In genomic region chrX:31522760-31523159, GRCh38 we compare ENCODE assay signal across 5 cellular contexts.
"Had no signal": no experiment of that assay in that cellular context is flagged by ENCODE, and none has a peak within 500 bp of the region (broad histone marks: within the 10 kb centered on the region; RNA-seq: fewer than 3 reads in every experiment).

No MANE protein-coding gene starts in this region.

- DNase-seq: H9, KBM-7 had no signal

- H3K27me3 Mint-ChIP-seq: IgD-negative memory B cell had no signal

- H3K27ac ChIP-seq: HL-60 had no signal

- H3K4me3 ChIP-seq: GM23338 had no signal

- H3K36me3 Mint-ChIP-seq: IgD-negative memory B cell had no signal

- H3K9me3 Mint-ChIP-seq: IgD-negative memory B cell had no signal

- H3K4me2 ChIP-seq: GM23338 had no signal

- H3K27ac Mint-ChIP-seq: GM23338, IgD-negative memory B cell had no signal

- H3K4me1 Mint-ChIP-seq: GM23338, H9, IgD-negative memory B cell had no signal

- H2AFZ ChIP-seq: GM23338 had no signal

- H3K4me3 Mint-ChIP-seq: GM23338, H9, IgD-negative memory B cell had no signal
